In the genomic region with DNA sequence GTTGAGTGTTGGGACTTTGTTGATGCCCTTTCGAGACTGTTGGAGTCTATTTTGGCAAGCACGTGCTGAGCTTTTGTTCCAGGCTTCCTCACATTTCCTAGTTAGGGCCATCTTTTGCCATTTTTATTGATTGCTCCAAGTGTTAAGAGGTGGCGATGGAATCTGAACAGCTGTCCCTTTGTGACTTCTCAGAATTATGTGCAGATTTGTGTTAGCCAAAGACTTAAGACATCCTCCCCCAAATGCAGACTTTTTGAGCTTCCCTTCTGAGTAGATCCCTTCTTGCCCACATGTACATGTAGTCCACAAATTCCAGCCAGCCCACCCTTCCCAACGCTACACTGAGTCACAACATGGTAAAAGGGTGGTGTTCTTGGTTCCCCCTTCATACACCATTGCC, we compare ENCODE assay signal across 24 cellular contexts.
"Had no signal": no experiment of that assay in that cellular context is flagged by ENCODE, and none has a peak within 500 bp of the region (broad histone marks: within the 10 kb centered on the region; RNA-seq: fewer than 3 reads in every experiment).

No MANE protein-coding gene starts in this region.

- H3K27ac Mint-ChIP-seq: activated T-helper 1 cell treated with anti-CD3 and anti-CD28 coated beads, Interleukin-12 subunit alpha, Interleukin-12 subunit beta, Interleukin-2, Interleukin-4 antibody, amounts not matched to agents 30 ng/mL and 10 ng/mL and 1 ng/mL, durations not matched to agents 14 hours and 24 hours and 36 hours; dendritic cell treated with granulocyte-macrophage colony-stimulating factor and Interleukin-4, amounts not matched to agents 40 ng/mL and 50 ng/mL, for 4 days; endodermal cell; stimulated activated effector memory CD8-positive, alpha-beta T cell treated with anti-CD3 and anti-CD28 coated beads, Interleukin-12 subunit alpha, Interleukin-12 subunit beta, amount 100 ng/mL, for 72 hours had no signal

- H3K4me3 Mint-ChIP-seq: activated T-helper 1 cell treated with anti-CD3 and anti-CD28 coated beads, Interleukin-12 subunit alpha, Interleukin-12 subunit beta, Interleukin-2, Interleukin-4 antibody, amounts not matched to agents 30 ng/mL and 10 ng/mL and 1 ng/mL, durations not matched to agents 14 hours and 24 hours and 36 hours; dendritic cell treated with granulocyte-macrophage colony-stimulating factor and Interleukin-4, amounts not matched to agents 40 ng/mL and 50 ng/mL, for 4 days; endodermal cell; stimulated activated effector memory CD8-positive, alpha-beta T cell treated with anti-CD3 and anti-CD28 coated beads, Interleukin-12 subunit alpha, Interleukin-12 subunit beta, amount 100 ng/mL, for 72 hours; stimulated activated naive CD8-positive, alpha-beta T cell treated with anti-CD3 and anti-CD28 coated beads, Interleukin-15, amount 100 ng/mL, for 72 hours had no signal

- H3K9me3 Mint-ChIP-seq: dendritic cell treated with granulocyte-macrophage colony-stimulating factor and Interleukin-4, amounts not matched to agents 40 ng/mL and 50 ng/mL, for 4 days had no signal

- ATAC-seq: esophagus mucosa; heart right ventricle; left lung; lower lobe of right lung; naive thymus-derived CD4-positive, alpha-beta T cell; right lobe of liver; stimulated activated effector memory CD8-positive, alpha-beta T cell treated with anti-CD3 and anti-CD28 coated beads, Interleukin-12 subunit alpha, Interleukin-12 subunit beta, amount 100 ng/mL, for 72 hours; stimulated activated naive CD8-positive, alpha-beta T cell treated with anti-CD3 and anti-CD28 coated beads, Interleukin-15, amount 100 ng/mL, for 72 hours had no signal

- DNase-seq: activated CD4-positive, alpha-beta T cell treated with anti-CD3 and anti-CD28 coated beads for 48 hours; activated CD4-positive, alpha-beta T cell treated with anti-CD3 and anti-CD28 coated beads, Interleukin-2, amount 50 U/mL, for 48 hours; activated CD8-positive, alpha-beta memory T cell treated with anti-CD3 and anti-CD28 coated beads for 24 hours; activated gamma-delta T cell; activated naive CD4-positive, alpha-beta T cell treated with anti-CD3 and anti-CD28 coated beads, Interleukin-2, amount 50 U/mL, for 16 hours; amniotic stem cell; caudate nucleus; endodermal cell; foreskin fibroblast; heart right ventricle; kidney glomerular epithelial cell; left lung; lower lobe of right lung; naive thymus-derived CD4-positive, alpha-beta T cell; right lobe of liver; stimulated activated CD4-positive, alpha-beta T cell treated with anti-CD3 and anti-CD28 coated beads, Interleukin-4, amount 100 ng/mL, for 24 hours; stimulated activated naive CD8-positive, alpha-beta T cell treated with anti-CD3 and anti-CD28 coated beads, Interleukin-15, amount 100 ng/mL, for 72 hours; substantia nigra; T-helper 1 cell; upper lobe of left lung had no signal

- H3K36me3 Mint-ChIP-seq: stimulated activated effector memory CD8-positive, alpha-beta T cell treated with anti-CD3 and anti-CD28 coated beads, Interleukin-12 subunit alpha, Interleukin-12 subunit beta, amount 100 ng/mL, for 72 hours had no signal

- H3K27me3 Mint-ChIP-seq: dendritic cell treated with granulocyte-macrophage colony-stimulating factor and Interleukin-4, amounts not matched to agents 40 ng/mL and 50 ng/mL, for 4 days; naive thymus-derived CD4-positive, alpha-beta T cell; stimulated activated naive CD8-positive, alpha-beta T cell treated with anti-CD3 and anti-CD28 coated beads, Interleukin-15, amount 100 ng/mL, for 72 hours had no signal
